1 cellular context compared by ENCODE assay signal in the genomic region with DNA sequence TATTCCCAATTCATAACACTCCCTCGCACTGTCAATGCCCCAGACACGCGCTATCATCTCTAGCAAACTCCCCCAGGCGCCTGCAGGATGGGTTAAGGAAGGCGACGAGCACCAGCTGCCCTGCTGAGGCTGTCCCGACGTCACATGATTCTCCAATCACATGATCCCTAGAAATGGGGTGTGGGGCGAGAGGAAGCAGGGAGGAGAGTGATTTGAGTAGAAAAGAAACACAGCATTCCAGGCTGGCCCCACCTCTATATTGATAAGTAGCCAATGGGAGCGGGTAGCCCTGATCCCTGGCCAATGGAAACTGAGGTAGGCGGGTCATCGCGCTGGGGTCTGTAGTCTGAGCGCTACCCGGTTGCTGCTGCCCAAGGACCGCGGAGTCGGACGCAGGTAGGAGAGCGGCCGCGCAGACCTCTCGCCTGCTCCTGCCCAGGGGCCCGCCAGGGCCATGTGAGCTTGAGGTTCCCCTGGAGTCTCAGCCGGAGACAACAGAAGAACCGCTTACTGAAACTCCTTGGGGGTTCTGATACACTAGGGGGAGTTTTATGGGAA.
TF ChIP-seq lines count a peak whose summit lies in the region.

Gene GRN, plus strand, starts transcription at position 364 of the 558 bp plus-strand sequence. CDS start 3,863 bp downstream, outside the sequence.

TF ChIP-seq in HepG2, 621 proteins besides CTCF, POLR2A, EP300 and RAD21 (continued from another document and continues in another):
- TF ChIP-seq, protein P1, sequence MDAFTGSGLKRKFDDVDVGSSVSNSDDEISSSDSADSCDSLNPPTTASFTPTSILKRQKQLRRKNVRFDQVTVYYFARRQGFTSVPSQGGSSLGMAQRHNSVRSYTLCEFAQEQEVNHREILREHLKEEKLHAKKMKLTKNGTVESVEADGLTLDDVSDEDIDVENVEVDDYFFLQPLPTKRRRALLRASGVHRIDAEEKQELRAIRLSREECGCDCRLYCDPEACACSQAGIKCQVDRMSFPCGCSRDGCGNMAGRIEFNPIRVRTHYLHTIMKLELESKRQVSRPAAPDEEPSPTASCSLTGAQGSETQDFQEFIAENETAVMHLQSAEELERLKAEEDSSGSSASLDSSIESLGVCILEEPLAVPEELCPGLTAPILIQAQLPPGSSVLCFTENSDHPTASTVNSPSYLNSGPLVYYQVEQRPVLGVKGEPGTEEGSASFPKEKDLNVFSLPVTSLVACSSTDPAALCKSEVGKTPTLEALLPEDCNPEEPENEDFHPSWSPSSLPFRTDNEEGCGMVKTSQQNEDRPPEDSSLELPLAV (CRISPR knock-in tag; conservative IDR thresholded peaks at IDR 0.05; ENCODE audit: low read depth) = no peak
- TF ChIP-seq RBM39 (IDR thresholded peaks at IDR 0.05; ENCODE audit: low read depth, low read length, poor library complexity, severe bottlenecking) (no peak), TRIM24 (CRISPR knock-in tag; IDR thresholded peaks at IDR 0.05) (no peak), NFYC (CRISPR knock-in tag; IDR thresholded peaks at IDR 0.05) (peak; percentile 94), GABPA (IDR thresholded peaks at IDR 0.05; ENCODE audit: low read depth, low read length) (no peak), GABPA (CRISPR knock-in tag; IDR thresholded peaks at IDR 0.05; ENCODE audit: low read depth) (peak; percentile 83), ZNF121 (CRISPR knock-in tag; IDR thresholded peaks at IDR 0.05) (peak; percentile 25; the same call in 1 of the 2 replicates), ZNF616 (CRISPR knock-in tag; IDR thresholded peaks at IDR 0.05; ENCODE audit: low read depth) (0 out of 2 replicates have a peak, but pooled peaks have one; percentile 34), EZH2 (conservative IDR thresholded peaks at IDR 0.05; ENCODE audit: low read depth, low read length) (no peak), POLR2AphosphoS5 (IDR thresholded peaks at IDR 0.05; ENCODE audit: low read depth, low read length) (peak; percentile 95), HMGA1 (CRISPR knock-in tag; conservative IDR thresholded peaks at IDR 0.05) (no peak), CBX2 (IDR thresholded peaks at IDR 0.05; ENCODE audit: low read depth, low read length) (no peak), CBX2 (CRISPR knock-in tag; IDR thresholded peaks at IDR 0.05; ENCODE audit: low read depth) (no peak), PHF20 (CRISPR knock-in tag; IDR thresholded peaks at IDR 0.05) (peak; percentile 100), TEAD2 (CRISPR knock-in tag; IDR thresholded peaks at IDR 0.05) (no peak), YEATS2 (CRISPR knock-in tag; IDR thresholded peaks at IDR 0.05; ENCODE audit: borderline replicate concordance) (peak; percentile 94), NFYB (CRISPR knock-in tag; IDR thresholded peaks at IDR 0.05) (peak; percentile 96), ZMYM3 (CRISPR knock-in tag; IDR thresholded peaks at IDR 0.05) (no peak; the same call in 1 of the 2 replicates), LCORL (IDR thresholded peaks at IDR 0.05) (no peak), LCORL (CRISPR knock-in tag; IDR thresholded peaks at IDR 0.05) (peak; percentile 39; the same call in 1 of the 2 replicates), CBX5 (CRISPR knock-in tag; IDR thresholded peaks at IDR 0.05; ENCODE audit: borderline replicate concordance) (peak; percentile 84; the same call in 1 of the 2 replicates), TCF7 (IDR thresholded peaks at IDR 0.05; ENCODE audit: low read depth) (no peak), EED (CRISPR knock-in tag; IDR thresholded peaks at IDR 0.05) (no peak), TEAD3 (CRISPR knock-in tag; optimal IDR thresholded peaks at IDR 0.05; ENCODE audit: borderline replicate concordance) (peak; percentile 98), ZNF256 (CRISPR knock-in tag; conservative IDR thresholded peaks at IDR 0.05) (no peak), ZNF12 (CRISPR knock-in tag; IDR thresholded peaks at IDR 0.05) (no peak; the same call in 1 of the 2 replicates), HMG20B (CRISPR knock-in tag; conservative IDR thresholded peaks at IDR 0.05) (peak; percentile 76), ZBTB49 (CRISPR knock-in tag; IDR thresholded peaks at IDR 0.05; ENCODE audit: borderline replicate concordance) (peak; percentile 83; the same call in 1 of the 2 replicates), KDM5A (IDR thresholded peaks at IDR 0.05; ENCODE audit: borderline replicate concordance, low read length) (peak; percentile 97), PPARG (CRISPR knock-in tag; conservative IDR thresholded peaks at IDR 0.05) (0 out of 2 replicates have a peak, but pooled peaks have one; percentile 9), ASH2L (IDR thresholded peaks at IDR 0.05; ENCODE audit: insufficient read length, low read depth, low read length) (peak; percentile 17), USF2 (IDR thresholded peaks at IDR 0.05; ENCODE audit: low read depth, low read length) (peak; percentile 99), USF2 (CRISPR knock-in tag; IDR thresholded peaks at IDR 0.05; ENCODE audit: borderline replicate concordance) (peak; percentile 99; the same call in 1 of the 2 replicates), NFIB (CRISPR knock-in tag; IDR thresholded peaks at IDR 0.05; ENCODE audit: borderline replicate concordance) (no peak), NCOR1 (IDR thresholded peaks at IDR 0.05; ENCODE audit: borderline replicate concordance, low read length) (peak; percentile 4; the same call in 1 of the 2 replicates), KDM5B (CRISPR knock-in tag; IDR thresholded peaks at IDR 0.05; ENCODE audit: borderline replicate concordance) (peak; percentile 87), FIP1L1 (IDR thresholded peaks at IDR 0.05; ENCODE audit: borderline replicate concordance, insufficient read depth, low read depth, low read length) (no peak), CAMTA2 (CRISPR knock-in tag; IDR thresholded peaks at IDR 0.05; ENCODE audit: borderline replicate concordance) (no peak), ZSCAN25 (CRISPR knock-in tag; IDR thresholded peaks at IDR 0.05) (peak; percentile 48; the same call in 1 of the 2 replicates), ZNF768 (CRISPR knock-in tag; IDR thresholded peaks at IDR 0.05) (peak; percentile 72), TARDBP (CRISPR knock-in tag; IDR thresholded peaks at IDR 0.05) (peak; percentile 63; the same call in 1 of the 2 replicates), TOE1 (CRISPR knock-in tag; IDR thresholded peaks at IDR 0.05) (no peak; the same call in 1 of the 2 replicates), ZBTB10 (CRISPR knock-in tag; IDR thresholded peaks at IDR 0.05; ENCODE audit: borderline replicate concordance) (peak; percentile 65; the same call in 1 of the 2 replicates)
- TF ChIP-seq, protein P2, sequence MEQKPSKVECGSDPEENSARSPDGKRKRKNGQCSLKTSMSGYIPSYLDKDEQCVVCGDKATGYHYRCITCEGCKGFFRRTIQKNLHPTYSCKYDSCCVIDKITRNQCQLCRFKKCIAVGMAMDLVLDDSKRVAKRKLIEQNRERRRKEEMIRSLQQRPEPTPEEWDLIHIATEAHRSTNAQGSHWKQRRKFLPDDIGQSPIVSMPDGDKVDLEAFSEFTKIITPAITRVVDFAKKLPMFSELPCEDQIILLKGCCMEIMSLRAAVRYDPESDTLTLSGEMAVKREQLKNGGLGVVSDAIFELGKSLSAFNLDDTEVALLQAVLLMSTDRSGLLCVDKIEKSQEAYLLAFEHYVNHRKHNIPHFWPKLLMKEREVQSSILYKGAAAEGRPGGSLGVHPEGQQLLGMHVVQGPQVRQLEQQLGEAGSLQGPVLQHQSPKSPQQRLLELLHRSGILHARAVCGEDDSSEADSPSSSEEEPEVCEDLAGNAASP (CRISPR knock-in tag; IDR thresholded peaks at IDR 0.05; ENCODE audit: borderline replicate concordance) = peak; percentile 60; the same call in 1 of the 2 replicates
- TF ChIP-seq, protein P3, sequence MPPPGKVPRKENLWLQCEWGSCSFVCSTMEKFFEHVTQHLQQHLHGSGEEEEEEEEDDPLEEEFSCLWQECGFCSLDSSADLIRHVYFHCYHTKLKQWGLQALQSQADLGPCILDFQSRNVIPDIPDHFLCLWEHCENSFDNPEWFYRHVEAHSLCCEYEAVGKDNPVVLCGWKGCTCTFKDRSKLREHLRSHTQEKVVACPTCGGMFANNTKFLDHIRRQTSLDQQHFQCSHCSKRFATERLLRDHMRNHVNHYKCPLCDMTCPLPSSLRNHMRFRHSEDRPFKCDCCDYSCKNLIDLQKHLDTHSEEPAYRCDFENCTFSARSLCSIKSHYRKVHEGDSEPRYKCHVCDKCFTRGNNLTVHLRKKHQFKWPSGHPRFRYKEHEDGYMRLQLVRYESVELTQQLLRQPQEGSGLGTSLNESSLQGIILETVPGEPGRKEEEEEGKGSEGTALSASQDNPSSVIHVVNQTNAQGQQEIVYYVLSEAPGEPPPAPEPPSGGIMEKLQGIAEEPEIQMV (CRISPR knock-in tag; IDR thresholded peaks at IDR 0.05; ENCODE audit: low read depth) = no peak
- TF ChIP-seq, protein P4, sequence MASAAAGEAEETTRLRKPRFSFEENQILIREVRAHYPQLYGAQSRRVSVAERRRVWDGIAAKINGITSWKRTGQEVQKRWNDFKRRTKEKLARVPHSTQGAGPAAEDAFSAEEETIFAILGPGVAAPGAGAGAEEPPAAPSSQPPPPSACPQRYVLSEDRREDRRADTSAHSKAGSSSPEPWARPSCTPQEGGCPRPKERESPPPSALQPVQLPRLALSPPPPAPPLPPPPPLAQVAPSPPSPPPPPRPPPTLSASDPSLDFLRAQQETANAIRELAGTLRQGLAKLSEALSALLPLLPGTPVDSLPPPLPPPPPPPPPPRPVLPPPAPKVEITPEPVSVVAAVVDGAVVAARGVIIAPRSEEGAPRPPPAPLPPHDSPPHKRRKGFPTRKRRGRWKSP (CRISPR knock-in tag; IDR thresholded peaks at IDR 0.05) = peak; percentile 85; the same call in 1 of the 2 replicates
- TF ChIP-seq, protein P5, sequence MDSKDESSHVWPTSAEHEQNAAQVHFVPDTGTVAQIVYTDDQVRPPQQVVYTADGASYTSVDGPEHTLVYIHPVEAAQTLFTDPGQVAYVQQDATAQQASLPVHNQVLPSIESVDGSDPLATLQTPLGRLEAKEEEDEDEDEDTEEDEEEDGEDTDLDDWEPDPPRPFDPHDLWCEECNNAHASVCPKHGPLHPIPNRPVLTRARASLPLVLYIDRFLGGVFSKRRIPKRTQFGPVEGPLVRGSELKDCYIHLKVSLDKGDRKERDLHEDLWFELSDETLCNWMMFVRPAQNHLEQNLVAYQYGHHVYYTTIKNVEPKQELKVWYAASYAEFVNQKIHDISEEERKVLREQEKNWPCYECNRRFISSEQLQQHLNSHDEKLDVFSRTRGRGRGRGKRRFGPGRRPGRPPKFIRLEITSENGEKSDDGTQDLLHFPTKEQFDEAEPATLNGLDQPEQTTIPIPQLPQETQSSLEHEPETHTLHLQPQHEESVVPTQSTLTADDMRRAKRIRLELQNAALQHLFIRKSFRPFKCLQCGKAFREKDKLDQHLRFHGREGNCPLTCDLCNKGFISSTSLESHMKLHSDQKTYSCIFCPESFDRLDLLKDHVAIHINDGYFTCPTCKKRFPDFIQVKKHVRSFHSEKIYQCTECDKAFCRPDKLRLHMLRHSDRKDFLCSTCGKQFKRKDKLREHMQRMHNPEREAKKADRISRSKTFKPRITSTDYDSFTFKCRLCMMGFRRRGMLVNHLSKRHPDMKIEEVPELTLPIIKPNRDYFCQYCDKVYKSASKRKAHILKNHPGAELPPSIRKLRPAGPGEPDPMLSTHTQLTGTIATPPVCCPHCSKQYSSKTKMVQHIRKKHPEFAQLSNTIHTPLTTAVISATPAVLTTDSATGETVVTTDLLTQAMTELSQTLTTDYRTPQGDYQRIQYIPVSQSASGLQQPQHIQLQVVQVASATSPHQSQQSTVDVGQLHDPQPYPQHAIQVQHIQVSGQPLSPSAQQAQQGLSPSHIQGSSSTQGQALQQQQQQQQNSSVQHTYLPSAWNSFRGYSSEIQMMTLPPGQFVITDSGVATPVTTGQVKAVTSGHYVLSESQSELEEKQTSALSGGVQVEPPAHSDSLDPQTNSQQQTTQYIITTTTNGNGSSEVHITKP (CRISPR knock-in tag; IDR thresholded peaks at IDR 0.05; ENCODE audit: low read depth) = peak; percentile 26; the same call in 1 of the 2 replicates
